ENCODE assay signal across 29 cellular contexts in the genomic region with DNA sequence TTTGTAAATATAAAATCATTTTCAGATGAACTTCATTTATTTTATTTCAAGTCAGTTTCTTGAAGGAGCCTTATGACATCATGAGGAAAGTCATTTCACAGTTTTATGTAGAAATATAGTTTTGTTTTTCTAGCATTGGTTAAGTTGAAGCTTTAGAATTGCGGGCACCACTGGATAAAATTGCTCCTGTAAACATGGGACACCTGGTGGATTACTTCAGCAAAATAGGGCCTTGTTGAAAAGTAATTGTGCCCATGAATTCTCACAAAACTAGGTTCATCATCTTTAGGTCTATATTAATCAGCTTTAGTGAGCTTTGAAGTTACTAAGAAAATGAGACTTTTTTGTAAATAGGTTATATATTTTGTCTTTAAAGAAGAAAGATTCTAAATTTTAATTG. TPM values are rescaled to one million over a fixed set of nuclear protein-coding genes. Genes with fewer than 3 reads are reported as not detected.
"Had no signal": no experiment of that assay in that cellular context is flagged by ENCODE, and none has a peak within 500 bp of the region (broad histone marks: within the 10 kb centered on the region; RNA-seq: fewer than 3 reads in every experiment).

No MANE protein-coding gene starts in this region.

- H3K9me3 ChIP-seq: esophagus squamous epithelium, gastrocnemius medialis, heart right ventricle, left lung, lower lobe of right lung, mucosa of descending colon had no signal

- H3K4me1 Mint-ChIP-seq: mesothelial cell of epicardium; naive B cell; naive thymus-derived CD8-positive, alpha-beta T cell had no signal

- FAIRE-seq: endometrium, keratinocyte had no signal

- H3K4me1 ChIP-seq: esophagus squamous epithelium, gastrocnemius medialis, heart right ventricle, left lung, lower lobe of right lung had no signal

- H3K36me3 ChIP-seq: esophagus squamous epithelium, gastrocnemius medialis, heart right ventricle, left lung, lower lobe of right lung had no signal

- H3K27me3 ChIP-seq: dorsolateral prefrontal cortex, esophagus squamous epithelium, gastrocnemius medialis, heart right ventricle, left lung had no signal

- ATAC-seq: esophagus mucosa; gastrocnemius medialis; heart right ventricle; left cardiac atrium; left lung; left ventricle myocardium superior; lower lobe of right lung; mucosa of descending colon; naive thymus-derived CD8-positive, alpha-beta T cell had no signal

- H3K4me3 ChIP-seq: coronary artery, dorsolateral prefrontal cortex, esophagus squamous epithelium, gastrocnemius medialis, heart right ventricle, left lung, lower lobe of right lung, mucosa of descending colon had no signal

- DNase-seq: dermis blood vessel endothelial cell; dorsolateral prefrontal cortex; effector CD4-positive, alpha-beta T cell; effector memory CD4-positive, alpha-beta T cell; erythroblast; esophagus squamous epithelium; foreskin fibroblast; foreskin melanocyte; gastrocnemius medialis; glutamatergic neuron; head of caudate nucleus; heart right ventricle; hippocampal formation; left cardiac atrium; left lung; left ventricle myocardium superior; lower lobe of right lung; mesenchymal stem cell; mucosa of descending colon; naive B cell; naive thymus-derived CD8-positive, alpha-beta T cell had no signal

- H3K9me3 Mint-ChIP-seq: mesothelial cell of epicardium had no signal

- H3K27me3 Mint-ChIP-seq: naive B cell; naive thymus-derived CD8-positive, alpha-beta T cell had no signal

- H3K27ac Mint-ChIP-seq: mesothelial cell of epicardium; naive B cell; naive thymus-derived CD8-positive, alpha-beta T cell had no signal

- H3K36me3 Mint-ChIP-seq: mesothelial cell of epicardium; naive B cell; naive thymus-derived CD8-positive, alpha-beta T cell had no signal

- H3K4me3 Mint-ChIP-seq: mesothelial cell of epicardium; naive B cell; naive thymus-derived CD8-positive, alpha-beta T cell had no signal

- H3K27ac ChIP-seq: coronary artery, dorsolateral prefrontal cortex, epithelial cell of prostate, esophagus squamous epithelium, gastrocnemius medialis, heart right ventricle, left lung, lower lobe of right lung had no signal

RNA-seq across cellular contexts. Expression of a gene that starts 25.3 kb away (rescaled TPM):
- total RNA-seq: lung microvascular endothelial cell; myocyte; naive thymus-derived CD8-positive, alpha-beta T cell had no signal
- polyA plus RNA-seq: naive thymus-derived CD8-positive, alpha-beta T cell had no signal
